Comparison of ENCODE assay signal across 19 cellular contexts in genomic region chr21:31552826-31553225, GRCh38.
"Had no signal": no experiment of that assay in that cellular context is flagged by ENCODE, and none has a peak within 500 bp of the region (broad histone marks: within the 10 kb centered on the region; RNA-seq: fewer than 3 reads in every experiment).

No MANE protein-coding gene starts in this region.

- ATAC-seq: foreskin keratinocyte; natural killer cell treated with Interleukin-12 subunit alpha and Interleukin-12 subunit beta and Interleukin-15 and Interleukin-18, amount 100 ng/mL, for 72 hours; right cardiac atrium; stimulated activated naive CD8-positive, alpha-beta T cell treated with anti-CD3 and anti-CD28 coated beads, Interleukin-15, amount 100 ng/mL, for 72 hours had no signal

- DNase-seq: activated CD4-positive, alpha-beta T cell treated with anti-CD3 and anti-CD28 coated beads for 1 hour; activated CD4-positive, alpha-beta T cell treated with anti-CD3 and anti-CD28 coated beads, Interleukin-2, amount 50 U/mL, for 48 hours; activated gamma-delta T cell; activated T-cell treated with anti-CD3 and anti-CD28 coated beads, Interleukin-2, amount 50 U/mL, for 1 hour; anterior cingulate cortex; brain microvascular endothelial cell; cerebellar nuclear complex; effector CD8-positive, alpha-beta T cell; foreskin keratinocyte; glutamatergic neuron; kidney glomerular epithelial cell; mesendoderm; right cardiac atrium; stimulated activated naive CD8-positive, alpha-beta T cell treated with anti-CD3 and anti-CD28 coated beads, Interleukin-15, amount 100 ng/mL, for 72 hours had no signal

- H3K4me3 ChIP-seq: smooth muscle cell had no signal

- H3K27me3 ChIP-seq: brain microvascular endothelial cell had no signal

- H3K36me3 ChIP-seq: brain microvascular endothelial cell had no signal

- H3K4me3 Mint-ChIP-seq: natural killer cell treated with Interleukin-12 subunit alpha and Interleukin-12 subunit beta and Interleukin-15 and Interleukin-18, amount 100 ng/mL, for 72 hours; stimulated activated naive CD8-positive, alpha-beta T cell treated with anti-CD3 and anti-CD28 coated beads, Interleukin-15, amount 100 ng/mL, for 72 hours; type B pancreatic cell had no signal

- H3K36me3 Mint-ChIP-seq: natural killer cell treated with Interleukin-12 subunit alpha and Interleukin-12 subunit beta and Interleukin-15 and Interleukin-18, amount 100 ng/mL, for 72 hours had no signal

- H3K9me3 Mint-ChIP-seq: natural killer cell treated with Interleukin-12 subunit alpha and Interleukin-12 subunit beta and Interleukin-15 and Interleukin-18, amount 100 ng/mL, for 72 hours; stimulated activated naive CD8-positive, alpha-beta T cell treated with anti-CD3 and anti-CD28 coated beads, Interleukin-15, amount 100 ng/mL, for 72 hours; type B pancreatic cell had no signal

- H3K27ac ChIP-seq: brain microvascular endothelial cell, foreskin keratinocyte, VCaP had no signal

- H3K27ac Mint-ChIP-seq: natural killer cell treated with Interleukin-12 subunit alpha and Interleukin-12 subunit beta and Interleukin-15 and Interleukin-18, amount 100 ng/mL, for 72 hours; progenitor cell of endocrine pancreas; stimulated activated naive CD8-positive, alpha-beta T cell treated with anti-CD3 and anti-CD28 coated beads, Interleukin-15, amount 100 ng/mL, for 72 hours; type B pancreatic cell had no signal
